Comparison of ENCODE assay signal across 9 cellular contexts in genomic region chr18:57859314-57859713, GRCh38.
DNase-seq lines count a peak whose midpoint lies in the region; ATAC-seq and TF ChIP-seq lines count a peak whose summit lies in the region.
"Had no signal": no experiment of that assay in that cellular context is flagged by ENCODE, and none has a peak within 500 bp of the region (broad histone marks: within the 10 kb centered on the region; RNA-seq: fewer than 3 reads in every experiment).

No MANE protein-coding gene starts in this region.

- no peak overlapping the region for H3K27ac Mint-ChIP-seq in stimulated activated memory B cell treated with anti-CD40 and anti-IgM and Interleukin-4, amounts not matched to agents 10 μg/mL and 1 μg/mL and 100 μg/mL, for 72 hours
- H3K27ac Mint-ChIP-seq: CD4-positive, alpha-beta T cell had no signal

- DNase-seq in NCI-H2196 (lab: John Stamatoyannopoulos, UW; ENCODE audit: unreplicated experiment) (peak; percentile 18), NCI-H2196 treated with DMSO at 0.1 percent for 48 hours (lab: John Stamatoyannopoulos, UW; ENCODE audit: unreplicated experiment) (no peak), NCI-H1930 (lab: John Stamatoyannopoulos, UW) (peak; percentile 22 to 56), choroid plexus epithelial cell (ENCODE audit: low read depth) (peak; percentile 60), C1 segment of cervical spinal cord (lab: John Stamatoyannopoulos, UW) (no peak)
- DNase-seq in activated effector memory CD4-positive, alpha-beta T cell treated with anti-CD3 and anti-CD28 coated beads, Interleukin-2, amount 50 U/mL, for 16 hours, result no peak

- H3K27me3 Mint-ChIP-seq in stimulated activated memory B cell treated with anti-CD40 and anti-IgM and Interleukin-4, amounts not matched to agents 10 μg/mL and 1 μg/mL and 100 μg/mL, for 72 hours, result no peaks in the 10 kb centered on the region

- no peak overlapping the region for H3K4me3 Mint-ChIP-seq in stimulated activated memory B cell treated with anti-CD40 and anti-IgM and Interleukin-4, amounts not matched to agents 10 μg/mL and 1 μg/mL and 100 μg/mL, for 72 hours
- H3K4me3 Mint-ChIP-seq: CD4-positive, alpha-beta T cell had no signal

- H3K36me3 Mint-ChIP-seq in stimulated activated memory B cell treated with anti-CD40 and anti-IgM and Interleukin-4, amounts not matched to agents 10 μg/mL and 1 μg/mL and 100 μg/mL, for 72 hours, result no peaks in the 10 kb centered on the region

- no peak overlapping the region for H3K4me3 ChIP-seq in choroid plexus epithelial cell (ENCODE audit: low read depth, low read length)

- no peaks in the 10 kb centered on the region for H3K9me3 Mint-ChIP-seq in stimulated activated memory B cell treated with anti-CD40 and anti-IgM and Interleukin-4, amounts not matched to agents 10 μg/mL and 1 μg/mL and 100 μg/mL, for 72 hours
- H3K9me3 Mint-ChIP-seq: CD4-positive, alpha-beta T cell had no signal

- ATAC-seq in GM21717 (IDR thresholded peaks at IDR 0.05; ENCODE audit: unreplicated experiment), result peak; percentile 68
- peak; percentile 59 for ATAC-seq in stimulated activated memory B cell treated with anti-CD40 and anti-IgM and Interleukin-4, amounts not matched to agents 10 μg/mL and 1 μg/mL and 100 μg/mL, for 72 hours

- peak; percentile 71 for TF ChIP-seq CTCF in choroid plexus epithelial cell (conservative IDR thresholded peaks at IDR 0.05; ENCODE audit: low read depth, low read length)

- no peaks in the 10 kb centered on the region for H3K4me1 Mint-ChIP-seq in stimulated activated memory B cell treated with anti-CD40 and anti-IgM and Interleukin-4, amounts not matched to agents 10 μg/mL and 1 μg/mL and 100 μg/mL, for 72 hours

Comparison
In these comparisons a context has a peak if more than half of its experiments do, and no peak if none do; other contexts are left out.
1. DNase-seq: peak in NCI-H2196 (single experiment), NCI-H1930 (2 of 2) and choroid plexus epithelial cell (single experiment); none in NCI-H2196 treated with DMSO at 0.1 percent for 48 hours (single experiment), activated effector memory CD4-positive, alpha-beta T cell treated with anti-CD3 and anti-CD28 coated beads, Interleukin-2, amount 50 U/mL, for 16 hours (single experiment) and C1 segment of cervical spinal cord (0 of 14).